In the genomic region with DNA sequence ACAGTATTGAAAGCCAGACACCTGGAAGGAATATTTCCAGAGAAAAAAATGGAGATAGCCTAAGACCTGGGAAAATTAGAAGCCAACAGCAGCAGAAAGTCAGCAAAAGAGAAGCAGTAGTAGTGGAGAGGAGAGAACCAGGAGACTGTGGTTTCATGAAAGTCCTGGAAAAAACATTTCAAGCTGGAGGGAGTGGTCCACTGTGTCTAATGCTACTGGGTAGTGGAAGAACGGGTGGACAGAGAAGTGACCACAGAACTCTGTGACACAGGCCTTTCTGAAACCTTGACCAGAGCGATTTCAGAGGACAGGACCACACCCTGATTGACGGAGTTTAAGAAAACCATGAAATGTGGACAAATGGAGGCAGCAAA, we compare ENCODE assay signal across 1 cellular context.
TF ChIP-seq lines count a peak whose summit lies in the region.

No MANE protein-coding gene starts in this region.

TF ChIP-seq in GM12878, 131 proteins besides CTCF, POLR2A, EP300 and RAD21:
- TF ChIP-seq, protein P1, sequence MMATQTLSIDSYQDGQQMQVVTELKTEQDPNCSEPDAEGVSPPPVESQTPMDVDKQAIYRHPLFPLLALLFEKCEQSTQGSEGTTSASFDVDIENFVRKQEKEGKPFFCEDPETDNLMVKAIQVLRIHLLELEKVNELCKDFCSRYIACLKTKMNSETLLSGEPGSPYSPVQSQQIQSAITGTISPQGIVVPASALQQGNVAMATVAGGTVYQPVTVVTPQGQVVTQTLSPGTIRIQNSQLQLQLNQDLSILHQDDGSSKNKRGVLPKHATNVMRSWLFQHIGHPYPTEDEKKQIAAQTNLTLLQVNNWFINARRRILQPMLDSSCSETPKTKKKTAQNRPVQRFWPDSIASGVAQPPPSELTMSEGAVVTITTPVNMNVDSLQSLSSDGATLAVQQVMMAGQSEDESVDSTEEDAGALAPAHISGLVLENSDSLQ (IDR thresholded peaks at IDR 0.05): no peak
- TF ChIP-seq TBL1XR1 (IDR thresholded peaks at IDR 0.05; ENCODE audit: low read depth, low read length) (no peak), PAX8 (IDR thresholded peaks at IDR 0.05) (no peak), RFX5 (IDR thresholded peaks at IDR 0.05; ENCODE audit: low read depth, low read length) (no peak), MTA3 (IDR thresholded peaks at IDR 0.05; ENCODE audit: borderline replicate concordance, low read length) (no peak), CBX3 (IDR thresholded peaks at IDR 0.05; ENCODE audit: borderline replicate concordance, low read depth) (no peak), SREBF2 (IDR thresholded peaks at IDR 0.05; ENCODE audit: low read length) (no peak), TCF7 (IDR thresholded peaks at IDR 0.05; ENCODE audit: borderline replicate concordance) (no peak), ZSCAN29 (IDR thresholded peaks at IDR 0.05) (no peak), GABPA (IDR thresholded peaks at IDR 0.05; ENCODE audit: low read depth) (no peak), ZBED1 (IDR thresholded peaks at IDR 0.05; ENCODE audit: borderline replicate concordance) (no peak), FOXM1 (IDR thresholded peaks at IDR 0.05; ENCODE audit: low read depth, low read length) (no peak)
- TF ChIP-seq, protein P2, sequence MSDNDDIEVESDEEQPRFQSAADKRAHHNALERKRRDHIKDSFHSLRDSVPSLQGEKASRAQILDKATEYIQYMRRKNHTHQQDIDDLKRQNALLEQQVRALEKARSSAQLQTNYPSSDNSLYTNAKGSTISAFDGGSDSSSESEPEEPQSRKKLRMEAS (IDR thresholded peaks at IDR 0.05; ENCODE audit: low read depth, low read length): no peak
- TF ChIP-seq, protein P3, sequence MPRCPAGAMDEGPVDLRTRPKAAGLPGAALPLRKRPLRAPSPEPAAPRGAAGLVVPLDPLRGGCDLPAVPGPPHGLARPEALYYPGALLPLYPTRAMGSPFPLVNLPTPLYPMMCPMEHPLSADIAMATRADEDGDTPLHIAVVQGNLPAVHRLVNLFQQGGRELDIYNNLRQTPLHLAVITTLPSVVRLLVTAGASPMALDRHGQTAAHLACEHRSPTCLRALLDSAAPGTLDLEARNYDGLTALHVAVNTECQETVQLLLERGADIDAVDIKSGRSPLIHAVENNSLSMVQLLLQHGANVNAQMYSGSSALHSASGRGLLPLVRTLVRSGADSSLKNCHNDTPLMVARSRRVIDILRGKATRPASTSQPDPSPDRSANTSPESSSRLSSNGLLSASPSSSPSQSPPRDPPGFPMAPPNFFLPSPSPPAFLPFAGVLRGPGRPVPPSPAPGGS (IDR thresholded peaks at IDR 0.05; ENCODE audit: borderline replicate concordance, insufficient read depth, low read depth, low read length, poor library complexity, severe bottlenecking): no peak
- TF ChIP-seq, protein P4, sequence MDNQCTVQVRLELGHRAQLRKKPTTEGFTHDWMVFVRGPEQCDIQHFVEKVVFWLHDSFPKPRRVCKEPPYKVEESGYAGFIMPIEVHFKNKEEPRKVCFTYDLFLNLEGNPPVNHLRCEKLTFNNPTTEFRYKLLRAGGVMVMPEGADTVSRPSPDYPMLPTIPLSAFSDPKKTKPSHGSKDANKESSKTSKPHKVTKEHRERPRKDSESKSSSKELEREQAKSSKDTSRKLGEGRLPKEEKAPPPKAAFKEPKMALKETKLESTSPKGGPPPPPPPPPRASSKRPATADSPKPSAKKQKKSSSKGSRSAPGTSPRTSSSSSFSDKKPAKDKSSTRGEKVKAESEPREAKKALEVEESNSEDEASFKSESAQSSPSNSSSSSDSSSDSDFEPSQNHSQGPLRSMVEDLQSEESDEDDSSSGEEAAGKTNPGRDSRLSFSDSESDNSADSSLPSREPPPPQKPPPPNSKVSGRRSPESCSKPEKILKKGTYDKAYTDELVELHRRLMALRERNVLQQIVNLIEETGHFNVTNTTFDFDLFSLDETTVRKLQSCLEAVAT (IDR thresholded peaks at IDR 0.05): no peak
